ENCODE assay signal across 1 cellular context in genomic region chr1:95115708-95116137, GRCh38.
TF ChIP-seq lines count a peak whose summit lies in the region.

No MANE protein-coding gene starts in this region.

TF ChIP-seq in K562, 482 proteins besides CTCF, POLR2A, EP300 and RAD21 (continued from another document and continues in another):
- TF ChIP-seq ZFP91 (CRISPR knock-in tag; IDR thresholded peaks at IDR 0.05) (no peak), EZH2 (IDR thresholded peaks at IDR 0.05; ENCODE audit: borderline replicate concordance, low read depth, low read length) (no peak), CXXC5 (CRISPR knock-in tag; IDR thresholded peaks at IDR 0.05) (peak; percentile 33; the same call in 1 of the 2 replicates), ZNF655 (CRISPR knock-in tag; IDR thresholded peaks at IDR 0.05) (no peak), U2AF2 (optimal IDR thresholded peaks at IDR 0.05; ENCODE audit: low read depth, low read length) (no peak), TBL1XR1 (IDR thresholded peaks at IDR 0.05; ENCODE audit: low read length in 2 of 2) (peak; percentile 73 to 81; a peak in 2 of 4 replicates), CREB5 (CRISPR knock-in tag; IDR thresholded peaks at IDR 0.05) (no peak), ZNF280B (CRISPR knock-in tag; IDR thresholded peaks at IDR 0.05) (no peak), TRIM24 (IDR thresholded peaks at IDR 0.05) (peak; percentile 88 to 94), CREM (IDR thresholded peaks at IDR 0.05; ENCODE audit: low read depth) (peak; percentile 49; the same call in 1 of the 2 replicates), ZNF23 (CRISPR knock-in tag; IDR thresholded peaks at IDR 0.05) (no peak), LEF1 (IDR thresholded peaks at IDR 0.05) (peak; percentile 65; the same call in 1 of the 2 replicates), FOXK2 (conservative IDR thresholded peaks at IDR 0.05 in 1 of 2, IDR thresholded peaks at IDR 0.05 in 1 of 2; ENCODE audit: low read depth in 2 of 2) (peak; percentile 30 to 42; a peak in 2 of 4 replicates), ZNF395 (CRISPR knock-in tag; IDR thresholded peaks at IDR 0.05) (peak; percentile 28; the same call in 1 of the 2 replicates), ETV1 (tag; conservative IDR thresholded peaks at IDR 0.05; ENCODE audit: low read depth) (no peak), FOXK1 (CRISPR knock-in tag; IDR thresholded peaks at IDR 0.05; ENCODE audit: borderline replicate concordance) (no peak), CREB1 (IDR thresholded peaks at IDR 0.05) (peak; percentile 61; the same call in 1 of the 2 replicates), CREB1 (CRISPR knock-in tag; IDR thresholded peaks at IDR 0.05) (no peak), TAL1 (IDR thresholded peaks at IDR 0.05) (peak; percentile 96), STAT6 (CRISPR knock-in tag; IDR thresholded peaks at IDR 0.05) (no peak), ZMIZ1 (IDR thresholded peaks at IDR 0.05; ENCODE audit: low read depth in 2 of 2, low read length in 2 of 2) (0 out of 4 replicates have a peak, but pooled peaks of 1 of the 2 experiments have one; percentile 64), SOX6 (IDR thresholded peaks at IDR 0.05) (peak; percentile 80), CTBP1 (IDR thresholded peaks at IDR 0.05; ENCODE audit: borderline replicate concordance) (peak; percentile 59; the same call in 1 of the 2 replicates), BCOR (IDR thresholded peaks at IDR 0.05) (peak; percentile 50), NCOA1 (IDR thresholded peaks at IDR 0.05; ENCODE audit: low read depth) (peak; percentile 78; the same call in 1 of the 2 replicates), CUX1 (CRISPR knock-in tag; IDR thresholded peaks at IDR 0.05) (no peak), ARNT (IDR thresholded peaks at IDR 0.05) (peak; percentile 24 to 61; a peak in 1 of 4 replicates), RBBP5 (IDR thresholded peaks at IDR 0.05; ENCODE audit: borderline replicate concordance, insufficient read depth, low read length, poor library complexity, severe bottlenecking) (no peak), BMI1 (IDR thresholded peaks at IDR 0.05; ENCODE audit: low read length) (no peak), BHLHE40 (IDR thresholded peaks at IDR 0.05; ENCODE audit: low read length) (no peak), STAG1 (CRISPR knock-in tag; IDR thresholded peaks at IDR 0.05; ENCODE audit: borderline replicate concordance) (no peak), HDAC1 (IDR thresholded peaks at IDR 0.05) (peak in 1 of 2 experiments; percentile 63; a peak in 1 of 4 replicates), PCBP1 (IDR thresholded peaks at IDR 0.05; ENCODE audit: low read depth, low read length, poor library complexity, severe bottlenecking) (no peak), PTTG1 (tag; IDR thresholded peaks at IDR 0.05; ENCODE audit: low read depth) (no peak), JUNB (CRISPR knock-in tag; conservative IDR thresholded peaks at IDR 0.05) (no peak), CHD1 (IDR thresholded peaks at IDR 0.05; ENCODE audit: low read length) (no peak), NR4A1 (CRISPR knock-in tag; IDR thresholded peaks at IDR 0.05) (no peak), NR4A1 (tag; IDR thresholded peaks at IDR 0.05) (no peak), GATA2 (CRISPR knock-in tag; IDR thresholded peaks at IDR 0.05) (peak; percentile 81), ZKSCAN3 (CRISPR knock-in tag; IDR thresholded peaks at IDR 0.05) (no peak), HDAC3 (IDR thresholded peaks at IDR 0.05; ENCODE audit: borderline replicate concordance, partially characterized antibody) (peak; percentile 78), YY1 (IDR thresholded peaks at IDR 0.05; ENCODE audit: borderline replicate concordance in 1 of 3, control insufficient read depth in 1 of 3, extremely low read depth in 1 of 3, insufficient read depth in 3 of 3, insufficient read length in 1 of 3, insufficient replicate concordance in 2 of 3, low read depth in 1 of 3, low read length in 2 of 3) (no peak), ZNF316 (IDR thresholded peaks at IDR 0.05) (peak; percentile 46; the same call in 1 of the 2 replicates), JUN (IDR thresholded peaks at IDR 0.05; ENCODE audit: borderline replicate concordance, low read depth, low read length) (0 out of 2 replicates have a peak, but pooled peaks have one; percentile 17), JUN (CRISPR knock-in tag; IDR thresholded peaks at IDR 0.05; ENCODE audit: borderline replicate concordance) (no peak), CREBBP (IDR thresholded peaks at IDR 0.05; ENCODE audit: low read depth, low read length) (no peak), RBM17 (IDR thresholded peaks at IDR 0.05; ENCODE audit: borderline replicate concordance, low read depth, low read length) (no peak), ZEB2 (IDR thresholded peaks at IDR 0.05) (peak; percentile 72)
